ENCODE assay signal across 20 cellular contexts in the genomic region with DNA sequence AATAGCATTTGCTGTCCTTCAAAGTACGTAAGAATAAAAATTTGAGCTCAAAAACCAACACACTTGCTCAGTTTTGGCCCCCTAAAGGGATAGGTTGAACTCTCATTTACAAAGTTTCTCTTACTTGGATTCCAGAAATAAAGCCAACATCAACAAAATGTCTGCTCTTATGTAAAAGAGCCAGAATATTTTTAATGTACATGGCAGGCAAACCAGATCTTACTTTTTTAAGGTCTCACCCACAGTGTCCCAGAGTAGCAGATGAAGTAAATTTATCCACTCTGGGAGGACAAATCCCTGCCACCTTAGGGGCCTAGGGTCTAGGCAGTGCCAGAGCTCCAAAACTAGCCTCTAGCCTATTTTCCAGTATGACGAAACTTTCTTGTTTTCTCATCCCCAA.
DNase-seq lines count a peak whose midpoint lies in the region; ATAC-seq and TF ChIP-seq lines count a peak whose summit lies in the region.
"Had no signal": no experiment of that assay in that cellular context is flagged by ENCODE, and none has a peak within 500 bp of the region (broad histone marks: within the 10 kb centered on the region; RNA-seq: fewer than 3 reads in every experiment).

No MANE protein-coding gene starts in this region.

- H3K4me2 ChIP-seq in IMR-90 (ENCODE audit: low read depth, low read length), result peak overlapping the region; percentile 75

- peaks cover 6% of the 10 kb centered on the region for H3K4me1 ChIP-seq in IMR-90 (ENCODE audit: control insufficient read depth, insufficient read depth, low read length)
- H3K4me1 ChIP-seq in stomach smooth muscle (ENCODE audit: control insufficient read depth, insufficient read depth, low read length), result peaks cover 12% of the 10 kb centered on the region
- H3K4me1 ChIP-seq: testis had no signal

- H4K20me1 ChIP-seq in IMR-90 (ENCODE audit: insufficient read depth, low read length), result no peaks in the 10 kb centered on the region

- peaks cover 5% of the 10 kb centered on the region for H3K27me3 Mint-ChIP-seq in activated T-cell treated with anti-CD3 and anti-CD28 coated beads, Interleukin-2, amount 50 U/mL, for 24 hours
- H3K27me3 Mint-ChIP-seq: stimulated activated memory B cell treated with anti-CD40 and anti-IgM and Interleukin-4, amounts not matched to agents 10 μg/mL and 1 μg/mL and 100 μg/mL, for 72 hours had no signal

- POLR2A ChIA-PET in IMR-90 (lab: Charles Lee; ENCODE audit: unreplicated experiment), result interaction anchor here (0.9 kb wide), 1 partner anchor 413 kb away, joined by 3 read pairs; no protein-coding TSS in a partner anchor

- peak overlapping the region; percentile 64 for H2BK20ac ChIP-seq in IMR-90 (ENCODE audit: low read depth, low read length)

- no peak overlapping the region for H3K4me3 Mint-ChIP-seq in activated T-cell treated with anti-CD3 and anti-CD28 coated beads, Interleukin-2, amount 50 U/mL, for 24 hours
- H3K4me3 Mint-ChIP-seq: activated CD4-positive, alpha-beta T cell treated with anti-CD3 and anti-CD28 coated beads for 36 hours; activated T-cell treated with anti-CD3 and anti-CD28 coated beads, Interleukin-2, amount 50 U/mL, for 72 hours; CD4-positive, alpha-beta T cell; stimulated activated memory B cell treated with anti-CD40 and anti-IgM and Interleukin-4, amounts not matched to agents 10 μg/mL and 1 μg/mL and 100 μg/mL, for 72 hours had no signal

- H3K23ac ChIP-seq in IMR-90 (ENCODE audit: low read depth, low read length), result no peak overlapping the region; the same call in 1 of the 2 replicates

- H2BK15ac ChIP-seq in IMR-90 (ENCODE audit: low read depth, low read length), result no peak overlapping the region

- H2BK120ac ChIP-seq in IMR-90 (ENCODE audit: low read depth, low read length), result 0 out of 2 replicates have a peak overlapping the region, but pooled peaks have one; percentile 58

- H3K79me1 ChIP-seq in IMR-90 (ENCODE audit: low read depth in 1 of 2, low read length in 2 of 2), result no peaks in the 10 kb centered on the region

- H3K36me3 Mint-ChIP-seq in activated T-cell treated with anti-CD3 and anti-CD28 coated beads, Interleukin-2, amount 50 U/mL, for 24 hours (ENCODE audit: low read depth), result no peaks in the 10 kb centered on the region

- no CpG with 5 or more reads among the region's 2 CpGs for WGBS in IMR-90 (ENCODE audit: extremely low coverage in 2 of 2, insufficient read length in 1 of 2), 2 experiments

- peaks cover 2% of the 10 kb centered on the region; the same call in 1 of the 2 replicates for H3K9me1 ChIP-seq in IMR-90 (ENCODE audit: insufficient read depth, low read length)

- H2AFZ ChIP-seq in IMR-90 (replicated peaks; ENCODE audit: low read length, poor library complexity), result no peak overlapping the region

- H4K91ac ChIP-seq in IMR-90 (ENCODE audit: insufficient read depth, low read depth, low read length), result peak overlapping the region; percentile 56; the same call in 1 of the 2 replicates

- H3K36me3 ChIP-seq in IMR-90 (ENCODE audit: control insufficient read depth, insufficient read depth, low read length) (no peaks in the 10 kb centered on the region), stomach smooth muscle (ENCODE audit: control insufficient read depth in 2 of 2, insufficient read depth in 2 of 2, low read length in 2 of 2) (no peaks in the 10 kb centered on the region)
- H3K36me3 ChIP-seq: HAP-1, SJSA1 had no signal

- no peak for TF ChIP-seq POLR2A in IMR-90 (IDR thresholded peaks at IDR 0.05; ENCODE audit: low read depth, low read length)

- peak; percentile 60; the same call in 1 of the 2 replicates for ATAC-seq in IMR-90 (ENCODE audit: low read depth)
- no peak for ATAC-seq in HG03439 (IDR thresholded peaks at IDR 0.05; ENCODE audit: unreplicated experiment)
- ATAC-seq: activated CD4-positive, alpha-beta T cell treated with anti-CD3 and anti-CD28 coated beads for 36 hours; activated T-cell treated with anti-CD3 and anti-CD28 coated beads, Interleukin-2, amount 50 U/mL, for 72 hours; stimulated activated memory B cell treated with anti-CD40 and anti-IgM and Interleukin-4, amounts not matched to agents 10 μg/mL and 1 μg/mL and 100 μg/mL, for 72 hours had no signal

- H3K9me3 ChIP-seq in IMR-90 (ENCODE audit: control insufficient read depth, insufficient read depth, low read length), result no peaks in the 10 kb centered on the region
- H3K9me3 ChIP-seq in stomach smooth muscle (ENCODE audit: control insufficient read depth in 2 of 2, low read length in 2 of 2), result no peaks in the 10 kb centered on the region
- H3K9me3 ChIP-seq: HAP-1, SJSA1, testis had no signal

- H3K9ac ChIP-seq in IMR-90 (ENCODE audit: low read depth, low read length) (no peak overlapping the region), stomach smooth muscle (ENCODE audit: low read length in 2 of 2) (peak overlapping the region in 1 of 2 donors; percentile 44)

- no peak for TF ChIP-seq RAD21 in IMR-90 (IDR thresholded peaks at IDR 0.05; ENCODE audit: low read length)

- H3K27me3 ChIP-seq in IMR-90 (ENCODE audit: control insufficient read depth, insufficient read depth, low read length) (no peaks in the 10 kb centered on the region), stomach smooth muscle (ENCODE audit: control insufficient read depth in 1 of 2, insufficient read depth in 2 of 2, low read length in 2 of 2) (no peaks in the 10 kb centered on the region)
- H3K27me3 ChIP-seq: SJSA1, testis had no signal

- no peak overlapping the region for H3K4ac ChIP-seq in IMR-90 (ENCODE audit: low read depth, low read length)

- in situ Hi-C loops in IMR-90 (cut with MboI; ENCODE audit: low sequenced_read_pairs), result no loop called here

- CTCF ChIA-PET in IMR-90 (lab: Yijun Ruan, JAX), result interaction anchor here (0.6 to 1.6 kb wide), 2 partner anchors 18 to 87 kb away, joined by 3 read pairs; no protein-coding TSS in a partner anchor

- TF ChIP-seq CTCF in IMR-90 (conservative IDR thresholded peaks at IDR 0.05; ENCODE audit: low read depth, low read length), result no peak
- TF ChIP-seq CTCF in cardiac fibroblast (IDR thresholded peaks at IDR 0.05; ENCODE audit: low read depth, low read length), result no peak
- TF ChIP-seq CTCF in fibroblast of villous mesenchyme (IDR thresholded peaks at IDR 0.05; ENCODE audit: insufficient read depth, low read depth, low read length), result no peak

- no peak overlapping the region; the same call in 1 of the 2 replicates for H4K5ac ChIP-seq in IMR-90 (ENCODE audit: low read depth, low read length)

- peak overlapping the region; percentile 28; the same call in 1 of the 2 replicates for H3K18ac ChIP-seq in IMR-90 (ENCODE audit: low read depth, low read length)

- H2AK5ac ChIP-seq in IMR-90 (ENCODE audit: low read depth, low read length), result no peak overlapping the region

- H2BK5ac ChIP-seq in IMR-90 (ENCODE audit: low read depth, low read length, poor library complexity, severe bottlenecking), result peak overlapping the region; percentile 60

- BruUV-seq in IMR-90 (replicated peaks; lab: Mats Ljungman, UMichigan), result no TSS peak

- intact Hi-C loops in IMR-90 (cut with micrococcal nuclease), result no loop called here

- H2AK9ac ChIP-seq in IMR-90 (replicated peaks; ENCODE audit: low read depth, low read length, poor library complexity), result no peak overlapping the region

- 0 out of 2 replicates have a peak overlapping the region, but pooled peaks have one; percentile 17 for H3K14ac ChIP-seq in IMR-90 (replicated peaks; ENCODE audit: low read depth, low read length)

- DNase-seq in IMR-90 (peak; percentile 58), cardiac fibroblast (ENCODE audit: low read depth in 2 of 2) (peak; percentile 16 to 37), fibroblast of villous mesenchyme (ENCODE audit: low read depth) (peak; percentile 22)
- no peak for DNase-seq in stimulated activated CD4-positive, alpha-beta T cell treated with anti-CD3 and anti-CD28 coated beads, Interleukin-2, amount 100 ng/mL, for 48 hours
- DNase-seq in activated T-cell treated with anti-CD3 and anti-CD28 coated beads, Interleukin-2, amount 50 U/mL, for 24 hours, result no peak
- DNase-seq: activated CD4-positive, alpha-beta T cell treated with anti-CD3 and anti-CD28 coated beads for 36 hours; activated naive CD4-positive, alpha-beta T cell treated with anti-CD3 and anti-CD28 coated beads, Interleukin-2, amount 50 U/mL, for 16 hours; activated T-cell treated with anti-CD3 and anti-CD28 coated beads, Interleukin-2, amount 50 U/mL, for 72 hours; anterior cingulate cortex; CD4-positive, alpha-beta T cell; effector CD4-positive, alpha-beta T cell; NCI-H187; NCI-H524 treated with DMSO at 0.1 percent for 48 hours; stimulated activated CD4-positive, alpha-beta T cell treated with anti-CD3 and anti-CD28 coated beads, Interleukin-4, amount 100 ng/mL, for 1 hour; testis had no signal

- H3K4me3 ChIP-seq in IMR-90 (ENCODE audit: insufficient read depth, low read depth, low read length) (no peak overlapping the region), cardiac fibroblast (replicated peaks in 1 of 2; ENCODE audit: low read depth in 2 of 2, low read length in 2 of 2) (no peak overlapping the region), fibroblast of villous mesenchyme (ENCODE audit: low read depth, low read length) (no peak overlapping the region), stomach smooth muscle (ENCODE audit: low read length in 2 of 2) (peak overlapping the region; percentile 3 to 39)
- H3K4me3 ChIP-seq: HAP-1, SJSA1, testis had no signal

- H3K27ac ChIP-seq in IMR-90 (ENCODE audit: insufficient read depth, low read length), result peak overlapping the region; percentile 89
- H3K27ac ChIP-seq in stomach smooth muscle (ENCODE audit: low read length), result peak overlapping the region; percentile 2
- H3K27ac ChIP-seq: SJSA1, testis had no signal

- no peak overlapping the region for H4K8ac ChIP-seq in IMR-90 (ENCODE audit: low read depth in 2 of 2, low read length in 2 of 2)

- H3K27ac Mint-ChIP-seq in activated T-cell treated with anti-CD3 and anti-CD28 coated beads, Interleukin-2, amount 50 U/mL, for 24 hours, result no peak overlapping the region
- H3K27ac Mint-ChIP-seq: activated CD4-positive, alpha-beta T cell treated with anti-CD3 and anti-CD28 coated beads for 36 hours; activated T-cell treated with anti-CD3 and anti-CD28 coated beads, Interleukin-2, amount 50 U/mL, for 72 hours; CD4-positive, alpha-beta T cell; stimulated activated memory B cell treated with anti-CD40 and anti-IgM and Interleukin-4, amounts not matched to agents 10 μg/mL and 1 μg/mL and 100 μg/mL, for 72 hours had no signal

- H3K56ac ChIP-seq in IMR-90 (ENCODE audit: extremely low read depth, insufficient read depth, low read length), result no peak overlapping the region

- H3K9me3 Mint-ChIP-seq in activated T-cell treated with anti-CD3 and anti-CD28 coated beads, Interleukin-2, amount 50 U/mL, for 24 hours, result no peaks in the 10 kb centered on the region
- H3K9me3 Mint-ChIP-seq: activated T-cell treated with anti-CD3 and anti-CD28 coated beads, Interleukin-2, amount 50 U/mL, for 72 hours; CD4-positive, alpha-beta T cell; stimulated activated memory B cell treated with anti-CD40 and anti-IgM and Interleukin-4, amounts not matched to agents 10 μg/mL and 1 μg/mL and 100 μg/mL, for 72 hours had no signal

- H3K4me1 Mint-ChIP-seq in activated T-cell treated with anti-CD3 and anti-CD28 coated beads, Interleukin-2, amount 50 U/mL, for 24 hours (ENCODE audit: low read depth), result no peaks in the 10 kb centered on the region
- H3K4me1 Mint-ChIP-seq: activated CD4-positive, alpha-beta T cell treated with anti-CD3 and anti-CD28 coated beads for 36 hours had no signal

- dilution Hi-C loops in IMR-90 (cut with HindIII; ENCODE audit: low sequenced_read_pairs, unreplicated experiment), result no loop called here

Comparison
In these comparisons a context has a peak if more than half of its experiments do, and no peak if none do; other contexts are left out.
1. DNase-seq: peak in IMR-90 (single experiment), cardiac fibroblast (2 of 2) and fibroblast of villous mesenchyme (single experiment); none in stimulated activated CD4-positive, alpha-beta T cell treated with anti-CD3 and anti-CD28 coated beads, Interleukin-2, amount 100 ng/mL, for 48 hours (0 of 2) and activated T-cell treated with anti-CD3 and anti-CD28 coated beads, Interleukin-2, amount 50 U/mL, for 24 hours (single experiment).
2. H3K4me3 ChIP-seq: peak in stomach smooth muscle (2 of 2); none in IMR-90 (single experiment), cardiac fibroblast (0 of 2) and fibroblast of villous mesenchyme (single experiment).